Comparison of ENCODE assay signal across 1 cellular context in the genomic region with DNA sequence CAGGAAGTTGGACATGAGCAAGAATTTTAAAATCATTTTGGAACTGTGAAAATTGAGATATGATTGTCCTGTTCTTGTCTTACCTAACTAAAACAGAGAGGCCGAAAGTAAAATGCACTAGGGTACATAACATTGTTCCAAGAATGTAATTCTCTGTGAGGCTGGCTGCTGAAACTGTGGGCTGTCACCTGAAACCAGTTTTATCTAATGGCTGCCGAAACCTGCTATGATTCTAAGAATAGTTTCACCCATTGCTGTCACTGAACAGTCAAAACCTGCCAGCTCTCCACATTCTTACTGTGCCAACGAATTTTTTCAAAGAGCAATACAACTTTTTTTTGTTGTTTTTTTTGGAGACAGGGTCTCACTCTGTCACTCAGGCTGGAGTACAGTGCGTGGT.
TF ChIP-seq lines count a peak whose summit lies in the region.

No MANE protein-coding gene starts in this region.

TF ChIP-seq in K562, 482 proteins besides CTCF, POLR2A, EP300 and RAD21 (continued from another document):
- TF ChIP-seq BRF1 (IDR thresholded peaks at IDR 0.05; ENCODE audit: borderline replicate concordance, extremely low read depth, insufficient read length) (no peak), FOXK2 (conservative IDR thresholded peaks at IDR 0.05 in 1 of 2, IDR thresholded peaks at IDR 0.05 in 1 of 2; ENCODE audit: low read depth in 2 of 2) (no peak), EWSR1 (IDR thresholded peaks at IDR 0.05; ENCODE audit: borderline replicate concordance, low read depth, partially characterized antibody) (no peak)
- TF ChIP-seq, protein P1, sequence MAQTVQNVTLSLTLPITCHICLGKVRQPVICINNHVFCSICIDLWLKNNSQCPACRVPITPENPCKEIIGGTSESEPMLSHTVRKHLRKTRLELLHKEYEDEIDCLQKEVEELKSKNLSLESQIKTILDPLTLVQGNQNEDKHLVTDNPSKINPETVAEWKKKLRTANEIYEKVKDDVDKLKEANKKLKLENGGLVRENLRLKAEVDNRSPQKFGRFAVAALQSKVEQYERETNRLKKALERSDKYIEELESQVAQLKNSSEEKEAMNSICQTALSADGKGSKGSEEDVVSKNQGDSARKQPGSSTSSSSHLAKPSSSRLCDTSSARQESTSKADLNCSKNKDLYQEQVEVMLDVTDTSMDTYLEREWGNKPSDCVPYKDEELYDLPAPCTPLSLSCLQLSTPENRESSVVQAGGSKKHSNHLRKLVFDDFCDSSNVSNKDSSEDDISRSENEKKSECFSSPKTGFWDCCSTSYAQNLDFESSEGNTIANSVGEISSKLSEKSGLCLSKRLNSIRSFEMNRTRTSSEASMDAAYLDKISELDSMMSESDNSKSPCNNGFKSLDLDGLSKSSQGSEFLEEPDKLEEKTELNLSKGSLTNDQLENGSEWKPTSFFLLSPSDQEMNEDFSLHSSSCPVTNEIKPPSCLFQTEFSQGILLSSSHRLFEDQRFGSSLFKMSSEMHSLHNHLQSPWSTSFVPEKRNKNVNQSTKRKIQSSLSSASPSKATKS (CRISPR knock-in tag; IDR thresholded peaks at IDR 0.05) = no peak
